ENCODE assay signal across 19 cellular contexts in genomic region chr2:241048949-241049343, GRCh38. TPM values are rescaled to one million over a fixed set of nuclear protein-coding genes. Genes with fewer than 3 reads are reported as not detected.
A peak's percentile ranks its signal among the peaks of the same experiment; 100 is the strongest.
DNase-seq lines count a peak whose midpoint lies in the region; ATAC-seq and TF ChIP-seq lines count a peak whose summit lies in the region.
"Had no signal": no experiment of that assay in that cellular context is flagged by ENCODE, and none has a peak within 500 bp of the region (broad histone marks: within the 10 kb centered on the region; RNA-seq: fewer than 3 reads in every experiment).

No MANE protein-coding gene starts in this region.

- H3K18ac ChIP-seq in mesendoderm (ENCODE audit: low read length) = no peak overlapping the region

- no peak overlapping the region for H4K5ac ChIP-seq in mesendoderm (ENCODE audit: low read length)

- ATAC-seq in lung (ENCODE audit: insufficient read depth, low FRiP score) (no peak), HG02938 (IDR thresholded peaks at IDR 0.05; ENCODE audit: unreplicated experiment) (no peak)
- ATAC-seq: CD8-positive, alpha-beta T cell had no signal

- in situ Hi-C loops in ACHN (cut with HindIII; ENCODE audit: low pct_ligation_motif_present, low pct_unique_long_range_greater_than_20kb, low sequenced_read_pairs) = no loop called here

- H3K4me3 Mint-ChIP-seq in IgD-negative memory B cell = peak overlapping the region in 1 of 4 donors; percentile 12
- H3K4me3 Mint-ChIP-seq: B cell; CD8-positive, alpha-beta T cell; H9 had no signal

- peaks cover 0 to under 1% (median under 1%) of the 10 kb centered on the region in 3 donors for H3K4me1 Mint-ChIP-seq in IgD-negative memory B cell
- H3K4me1 Mint-ChIP-seq: H9 had no signal

- H3K27ac Mint-ChIP-seq in IgD-negative memory B cell = peak overlapping the region in 2 of 3 donors; percentile 28 to 53
- H3K27ac Mint-ChIP-seq: B cell; CD8-positive, alpha-beta T cell; H9 had no signal

- no peaks in the 10 kb centered on the region for H3K79me1 ChIP-seq in mesendoderm (ENCODE audit: low read length)

- H4K8ac ChIP-seq in mesendoderm (ENCODE audit: low read depth, low read length) = no peak overlapping the region

- H3K36me3 Mint-ChIP-seq in IgD-negative memory B cell = peaks cover 8% of the 10 kb centered on the region

- H3K4ac ChIP-seq in mesendoderm (ENCODE audit: low read depth, low read length) = no peak overlapping the region

- H3K56ac ChIP-seq in mesendoderm (ENCODE audit: low read length) = no peak overlapping the region

- H3K4me1 ChIP-seq in lung (ENCODE audit: control insufficient read depth in 2 of 2, insufficient read depth in 2 of 2, low read length in 2 of 2) (no peaks in the 10 kb centered on the region), testis (no peaks in the 10 kb centered on the region), mesendoderm (ENCODE audit: control insufficient read depth, low read depth, low read length) (no peaks in the 10 kb centered on the region)

- no peak overlapping the region for H3K27ac ChIP-seq in lung (ENCODE audit: low read depth in 1 of 2, low read length in 1 of 2)
- no peak overlapping the region for H3K27ac ChIP-seq in testis
- H3K27ac ChIP-seq in mesendoderm (ENCODE audit: low read depth, low read length) = no peak overlapping the region
- H3K27ac ChIP-seq: BLaER1 treated with 17β-estradiol and CSF1 and Interleukin-3, amounts not matched to agents 10 nM and 100 nM had no signal

- H3K4me2 ChIP-seq in mesendoderm (ENCODE audit: low read length) = no peak overlapping the region
- H3K4me2 ChIP-seq: BLaER1 treated with 17β-estradiol and CSF1 and Interleukin-3, amounts not matched to agents 10 nM and 100 nM had no signal

- H3K27me3 ChIP-seq in lung (ENCODE audit: control insufficient read depth, insufficient read depth) (no peaks in the 10 kb centered on the region), testis (no peaks in the 10 kb centered on the region), mesendoderm (ENCODE audit: insufficient read depth, low read length, poor library complexity) (no peaks in the 10 kb centered on the region)
- H3K27me3 ChIP-seq: BLaER1 treated with 17β-estradiol and CSF1 and Interleukin-3, amounts not matched to agents 10 nM and 100 nM had no signal

- H3K36me3 ChIP-seq in lung (ENCODE audit: control insufficient read depth in 2 of 2, insufficient read depth in 2 of 2, low read length in 2 of 2) = peaks cover 0 to 41% of the 10 kb centered on the region in 2 donors
- no peaks in the 10 kb centered on the region for H3K36me3 ChIP-seq in testis (ENCODE audit: low read depth, missing control alignments)
- no peaks in the 10 kb centered on the region for H3K36me3 ChIP-seq in mesendoderm (ENCODE audit: control insufficient read depth, insufficient read depth, low read length)
- H3K36me3 ChIP-seq: BLaER1 treated with 17β-estradiol and CSF1 and Interleukin-3, amounts not matched to agents 10 nM and 100 nM had no signal

- H2BK120ac ChIP-seq in mesendoderm (ENCODE audit: low read depth, low read length) = no peak overlapping the region

- peaks cover 0 to 4% (median 0%) of the 10 kb centered on the region in 3 donors for H3K9me3 Mint-ChIP-seq in IgD-negative memory B cell

- no peak for TF ChIP-seq POLR2A in testis (IDR thresholded peaks at IDR 0.05)

- peaks cover 0 to 3% of the 10 kb centered on the region in 2 donors for H3K9me3 ChIP-seq in lung (ENCODE audit: control insufficient read depth in 2 of 2, insufficient read depth in 1 of 2, low read length in 1 of 2)
- no peaks in the 10 kb centered on the region for H3K9me3 ChIP-seq in testis

- TF ChIP-seq CTCF in lung (IDR thresholded peaks at IDR 0.05; ENCODE audit: control extremely low read depth, extremely low read depth) (no peak), testis (IDR thresholded peaks at IDR 0.05) (no peak)

- no peak overlapping the region for H3K4me3 ChIP-seq in lung
- H3K4me3 ChIP-seq in testis = no peak overlapping the region
- no peak overlapping the region for H3K4me3 ChIP-seq in mesendoderm (ENCODE audit: low read length)
- H3K4me3 ChIP-seq: BLaER1 treated with 17β-estradiol and CSF1 and Interleukin-3, amounts not matched to agents 10 nM and 100 nM had no signal

- no peak overlapping the region for H2AK5ac ChIP-seq in mesendoderm (ENCODE audit: low read length)

- DNase-seq in GM03348 (ENCODE audit: low spot score) (peak; percentile 5), lung (ENCODE audit: low spot score) (peak; percentile 24), testis (peak; percentile 10), COLO668 (lab: John Stamatoyannopoulos, UW; ENCODE audit: unreplicated experiment) (no peak), mesendoderm (no peak), ACHN (no peak)
- DNase-seq: 8988T, COR-L47, DMS 273 treated with DMSO at 0.1 percent for 48 hours, DMS53, DND-41, EL, GOT3, H9 had no signal

- no peaks in the 10 kb centered on the region for H3K27me3 Mint-ChIP-seq in IgD-negative memory B cell
- H3K27me3 Mint-ChIP-seq: B cell had no signal

- H3K79me2 ChIP-seq in mesendoderm (ENCODE audit: control insufficient read depth, insufficient read depth, low read length) = no peaks in the 10 kb centered on the region

- no peak overlapping the region for H2BK15ac ChIP-seq in mesendoderm (replicated peaks; ENCODE audit: low read depth)

- H2BK5ac ChIP-seq in mesendoderm (ENCODE audit: low read length) = no peak overlapping the region

- H3K9ac ChIP-seq in mesendoderm (ENCODE audit: low read length) = no peak overlapping the region
- H3K9ac ChIP-seq: BLaER1 treated with 17β-estradiol and CSF1 and Interleukin-3, amounts not matched to agents 10 nM and 100 nM had no signal

- WGBS in lung, 2 donors = 91 to 92% methylated on average over 11 of the region's 11 CpGs
- WGBS in testis, 2 donors = 54 to 88% methylated on average over 7 to 11 of the region's 11 CpGs
- no CpG with 5 or more reads among the region's 11 CpGs for WGBS in mesendoderm (ENCODE audit: extremely low coverage, insufficient coverage, low lambda C conversion rate)

- intact Hi-C loops in testis (cut with DNase I; ENCODE audit: low total_unique reads) = no loop called here

- no peak overlapping the region for H3K23ac ChIP-seq in mesendoderm (ENCODE audit: low read length)

RNA-seq across cellular contexts. Expression of gene SNED1, which starts 50.5 kb away (rescaled TPM):
- polyA plus RNA-seq in IgD-negative memory B cell = 17.0 TPM
- total RNA-seq in lung = 10 to 100 TPM; 57.1 to 74.6 TPM
- polyA plus RNA-seq in lung = 10 to 100 TPM in 1 of 2 donors, 1 to 10 TPM in 1; 5.9 to 12.3 TPM
- total RNA-seq in testis = 100 to 1,000 TPM in 1 of 2 donors, 10 to 100 TPM in 1; 82.7 to 107 TPM
- 15.8 TPM for polyA plus RNA-seq in testis (ENCODE audit: insufficient read depth, low read depth, low replicate concordance)
- polyA plus RNA-seq in mesendoderm (2013, experiment 1 of 2) = 0.17 TPM
- polyA plus RNA-seq in mesendoderm (2013, experiment 2 of 2) = 0.21 TPM

RNA-seq across cellular contexts. Expression of gene MTERF4, which starts 53.1 kb away (rescaled TPM):
- 65.6 TPM for polyA plus RNA-seq in IgD-negative memory B cell
- 10 to 100 TPM; 24.7 to 50.1 TPM for total RNA-seq in lung
- 10 to 100 TPM; 23.5 to 30.3 TPM for polyA plus RNA-seq in lung
- 10 to 100 TPM; 26.4 to 40.6 TPM for total RNA-seq in testis
- 37.3 TPM for polyA plus RNA-seq in testis (ENCODE audit: insufficient read depth, low read depth, low replicate concordance)
- polyA plus RNA-seq in mesendoderm (2013, experiment 1 of 2) = 23.0 TPM
- polyA plus RNA-seq in mesendoderm (2013, experiment 2 of 2) = 23.7 TPM

Comparison
In these comparisons a context has a peak if more than half of its experiments do, and no peak if none do; other contexts are left out.
1. DNase-seq: peak in GM03348 (single experiment), lung (single experiment) and testis (single experiment); none in COLO668 (single experiment), mesendoderm (single experiment) and ACHN (single experiment).